8 cellular contexts compared by ENCODE assay signal in the genomic region with DNA sequence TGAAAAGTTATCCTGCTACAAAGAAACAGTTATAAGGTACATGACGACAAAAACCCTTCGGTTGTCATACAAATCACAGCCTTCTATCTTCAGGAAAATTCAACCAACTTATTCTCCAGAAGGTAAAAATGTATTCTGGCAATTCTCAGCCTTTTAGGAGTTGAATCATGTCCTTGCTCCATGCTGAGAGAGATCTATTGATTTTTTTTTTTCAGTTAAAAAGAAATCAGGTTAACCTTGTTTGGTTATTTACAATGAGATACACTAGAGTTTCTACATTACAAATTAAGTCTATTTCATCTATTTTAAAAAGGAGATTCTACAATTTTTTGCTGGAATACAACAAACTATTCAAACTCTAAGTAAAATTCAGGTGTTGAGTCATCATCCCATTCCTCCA. TPM values are rescaled to one million over a fixed set of nuclear protein-coding genes. Genes with fewer than 3 reads are reported as not detected.
"Had no signal": no experiment of that assay in that cellular context is flagged by ENCODE, and none has a peak within 500 bp of the region (broad histone marks: within the 10 kb centered on the region; RNA-seq: fewer than 3 reads in every experiment).

No MANE protein-coding gene starts in this region.

- ATAC-seq: K562 had no signal

- DNase-seq: IMR-90, KBM-7, KG1 had no signal

- FAIRE-seq: HTR-8/SVneo, K562 had no signal

- H3K27ac ChIP-seq: HL-60 had no signal

- H3K4me3 ChIP-seq: K562 had no signal

RNA-seq across cellular contexts. Expression of a gene that starts 45.4 kb away (rescaled TPM):
- total RNA-seq: HT-29 had no signal
- polyA plus RNA-seq: IgD-negative memory B cell, K562 had no signal
